Comparison of ENCODE assay signal across 1 cellular context in genomic region chr16:30091474-30092372, GRCh38.
A peak's percentile ranks its signal among the peaks of the same experiment; 100 is the strongest.
TF ChIP-seq lines count a peak whose summit lies in the region.

Gene TBX6, minus strand, starts transcription at chr16:30091924. Its CDS starts 731 bp downstream, at chr16:30091193.

TF ChIP-seq in HepG2, 621 proteins besides CTCF, POLR2A, EP300 and RAD21 (continued from another document):
- TF ChIP-seq TFAP4 (IDR thresholded peaks at IDR 0.05; ENCODE audit: borderline replicate concordance, low read depth) (peak; percentile 61; the same call in 1 of the 2 replicates), ZNF12 (CRISPR knock-in tag; IDR thresholded peaks at IDR 0.05) (no peak), ZNF160 (CRISPR knock-in tag; IDR thresholded peaks at IDR 0.05) (no peak; the same call in 1 of the 2 replicates), JARID2 (CRISPR knock-in tag; IDR thresholded peaks at IDR 0.05; ENCODE audit: insufficient replicate concordance) (peak; percentile 43), NCOA2 (CRISPR knock-in tag; IDR thresholded peaks at IDR 0.05) (peak; percentile 50; the same call in 1 of the 2 replicates), ZNF260 (CRISPR knock-in tag; IDR thresholded peaks at IDR 0.05; ENCODE audit: borderline replicate concordance, low read depth) (no peak), BRF2 (CRISPR knock-in tag; IDR thresholded peaks at IDR 0.05) (no peak), ARID5B (CRISPR knock-in tag; IDR thresholded peaks at IDR 0.05) (peak; percentile 25; the same call in 1 of the 2 replicates), ZBTB26 (CRISPR knock-in tag; IDR thresholded peaks at IDR 0.05; ENCODE audit: borderline replicate concordance) (peak; percentile 86; the same call in 1 of the 2 replicates), KLF11 (CRISPR knock-in tag; IDR thresholded peaks at IDR 0.05) (peak; percentile 23; the same call in 1 of the 2 replicates), NFATC3 (CRISPR knock-in tag; IDR thresholded peaks at IDR 0.05) (0 out of 2 replicates have a peak, but pooled peaks have one; percentile 66), ZBTB8A (CRISPR knock-in tag; IDR thresholded peaks at IDR 0.05; ENCODE audit: borderline replicate concordance, low read depth) (no peak), HDAC2 (CRISPR knock-in tag; IDR thresholded peaks at IDR 0.05) (no peak; the same call in none of the 2 replicates), HIVEP1 (CRISPR knock-in tag; IDR thresholded peaks at IDR 0.05) (no peak), HOXA5 (CRISPR knock-in tag; IDR thresholded peaks at IDR 0.05) (no peak; the same call in 1 of the 2 replicates), JUN (CRISPR knock-in tag; IDR thresholded peaks at IDR 0.05) (no peak), NCOR1 (IDR thresholded peaks at IDR 0.05; ENCODE audit: borderline replicate concordance, low read length) (no peak), KMT2A (CRISPR knock-in tag; IDR thresholded peaks at IDR 0.05) (peak; percentile 32; the same call in 1 of the 2 replicates), JUNB (CRISPR knock-in tag; IDR thresholded peaks at IDR 0.05; ENCODE audit: borderline replicate concordance) (no peak), MATR3 (CRISPR knock-in tag; IDR thresholded peaks at IDR 0.05) (no peak), RFXAP (CRISPR knock-in tag; IDR thresholded peaks at IDR 0.05; ENCODE audit: borderline replicate concordance) (peak; percentile 59; the same call in 1 of the 2 replicates), ZSCAN9 (CRISPR knock-in tag; IDR thresholded peaks at IDR 0.05; ENCODE audit: borderline replicate concordance) (no peak; the same call in 1 of the 2 replicates), U2AF1 (optimal IDR thresholded peaks at IDR 0.05; ENCODE audit: low read depth, low read length) (no peak), ZNF496 (CRISPR knock-in tag; IDR thresholded peaks at IDR 0.05; ENCODE audit: insufficient replicate concordance) (no peak), RXRA (CRISPR knock-in tag; IDR thresholded peaks at IDR 0.05) (peak; percentile 98), MBNL3 (CRISPR knock-in tag; conservative IDR thresholded peaks at IDR 0.05) (no peak), KLF9 (CRISPR knock-in tag; IDR thresholded peaks at IDR 0.05; ENCODE audit: low read depth) (peak; percentile 92), NFYC (CRISPR knock-in tag; IDR thresholded peaks at IDR 0.05) (peak; percentile 57), BRCA1 (CRISPR knock-in tag; IDR thresholded peaks at IDR 0.05) (peak; percentile 75), SRSF1 (optimal IDR thresholded peaks at IDR 0.05; ENCODE audit: low read depth, low read length) (peak; percentile 93), HNRNPL (IDR thresholded peaks at IDR 0.05; ENCODE audit: low read depth, low read length) (no peak; the same call in 1 of the 2 replicates), WIZ (CRISPR knock-in tag; IDR thresholded peaks at IDR 0.05) (0 out of 2 replicates have a peak, but pooled peaks have one; percentile 16), ISX (CRISPR knock-in tag; conservative IDR thresholded peaks at IDR 0.05) (0 out of 2 replicates have a peak, but pooled peaks have one; percentile 24), ZNF746 (CRISPR knock-in tag; IDR thresholded peaks at IDR 0.05) (no peak; the same call in none of the 2 replicates), ZFP90 (CRISPR knock-in tag; IDR thresholded peaks at IDR 0.05; ENCODE audit: borderline replicate concordance) (peak; percentile 58; the same call in 1 of the 2 replicates), CHCHD3 (CRISPR knock-in tag; IDR thresholded peaks at IDR 0.05) (peak; percentile 76; the same call in 1 of the 2 replicates), PRDM10 (CRISPR knock-in tag; IDR thresholded peaks at IDR 0.05; ENCODE audit: low read depth) (no peak), FOXK2 (IDR thresholded peaks at IDR 0.05) (no peak), MXD1 (CRISPR knock-in tag; IDR thresholded peaks at IDR 0.05) (peak; percentile 55; the same call in 1 of the 2 replicates), ZBTB46 (CRISPR knock-in tag; IDR thresholded peaks at IDR 0.05; ENCODE audit: borderline replicate concordance) (no peak), ZNF329 (CRISPR knock-in tag; IDR thresholded peaks at IDR 0.05; ENCODE audit: low read depth) (0 out of 2 replicates have a peak, but pooled peaks have one; percentile 26), ZBTB39 (CRISPR knock-in tag; IDR thresholded peaks at IDR 0.05) (peak; percentile 60; the same call in 1 of the 2 replicates), ZFP82 (CRISPR knock-in tag; IDR thresholded peaks at IDR 0.05; ENCODE audit: borderline replicate concordance) (no peak), KMT2B (CRISPR knock-in tag; IDR thresholded peaks at IDR 0.05) (peak; percentile 49; the same call in 1 of the 2 replicates), MYC (CRISPR knock-in tag; IDR thresholded peaks at IDR 0.05; ENCODE audit: borderline replicate concordance) (peak; percentile 74; the same call in 1 of the 2 replicates), SP2 (CRISPR knock-in tag; IDR thresholded peaks at IDR 0.05) (no peak), KDM5A (IDR thresholded peaks at IDR 0.05; ENCODE audit: borderline replicate concordance, low read length) (0 out of 2 replicates have a peak, but pooled peaks have one; percentile 27), MLLT10 (CRISPR knock-in tag; IDR thresholded peaks at IDR 0.05) (no peak)
